14 cellular contexts compared by ENCODE assay signal in the genomic region with DNA sequence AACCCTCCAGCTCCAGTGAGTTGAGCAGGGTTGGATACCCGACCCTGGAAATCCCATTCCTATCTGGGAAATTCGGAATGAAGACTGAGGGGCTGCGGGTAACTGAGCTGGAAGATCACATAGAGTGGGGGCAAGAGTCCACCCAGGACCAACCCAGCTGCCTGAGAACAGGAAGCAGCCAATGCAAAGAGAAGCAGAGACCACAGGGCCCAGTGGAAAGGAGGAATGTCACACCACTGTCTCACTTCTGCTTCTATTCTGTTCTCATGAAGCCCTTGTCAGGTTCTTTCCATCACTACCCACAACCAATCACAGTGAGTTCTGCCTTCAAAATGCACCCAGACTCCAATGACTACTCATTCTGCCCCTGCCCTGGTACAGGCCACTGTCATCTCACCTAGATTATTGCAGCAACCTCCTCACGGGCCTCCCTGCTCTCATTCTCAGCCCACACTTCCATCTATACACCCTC. TPM values are rescaled to one million over a fixed set of nuclear protein-coding genes. Genes with fewer than 3 reads are reported as not detected.
A peak's percentile ranks its signal among the peaks of the same experiment; 100 is the strongest.
DNase-seq lines count a peak whose midpoint lies in the region; ATAC-seq and TF ChIP-seq lines count a peak whose summit lies in the region.
"Had no signal": no experiment of that assay in that cellular context is flagged by ENCODE, and none has a peak within 500 bp of the region (broad histone marks: within the 10 kb centered on the region; RNA-seq: fewer than 3 reads in every experiment).

No MANE protein-coding gene starts in this region.

- H3K9me3 Mint-ChIP-seq in neural crest cell, result no peaks in the 10 kb centered on the region
- H3K9me3 Mint-ChIP-seq in CD8-positive, alpha-beta T cell, result no peaks in the 10 kb centered on the region
- H3K9me3 Mint-ChIP-seq: activated naive CD4-positive, alpha-beta T cell treated with anti-CD3 and anti-CD28 coated beads, Interleukin-2, amount 10 ng/mL, durations not matched to agents 7 days and 5 days had no signal

- no peak overlapping the region for H3K27ac Mint-ChIP-seq in neural crest cell (ENCODE audit: unreplicated experiment)
- H3K27ac Mint-ChIP-seq in CD8-positive, alpha-beta T cell, result no peak overlapping the region
- H3K27ac Mint-ChIP-seq: activated naive CD4-positive, alpha-beta T cell treated with anti-CD3 and anti-CD28 coated beads, Interleukin-2, amount 10 ng/mL, durations not matched to agents 7 days and 5 days had no signal

- no peak overlapping the region for H3K27ac ChIP-seq in CD8-positive, alpha-beta T cell (ENCODE audit: low read depth, low read length)
- H3K27ac ChIP-seq: esophagus squamous epithelium had no signal

- H3K27me3 ChIP-seq in CD8-positive, alpha-beta T cell (ENCODE audit: insufficient read depth, low read length), result no peaks in the 10 kb centered on the region
- H3K27me3 ChIP-seq: esophagus squamous epithelium had no signal

- no peaks in the 10 kb centered on the region for H3K4me1 Mint-ChIP-seq in neural crest cell
- H3K4me1 Mint-ChIP-seq in CD8-positive, alpha-beta T cell (ENCODE audit: low read depth), result peaks cover 10% of the 10 kb centered on the region
- H3K4me1 Mint-ChIP-seq: activated naive CD4-positive, alpha-beta T cell treated with anti-CD3 and anti-CD28 coated beads, Interleukin-2, amount 10 ng/mL, durations not matched to agents 7 days and 5 days had no signal

- POLR2A ChIA-PET in CD8-positive, alpha-beta T cell (lab: Charles Lee), result no interaction called here

- DNase-seq in neural crest cell (ENCODE audit: low read depth, low spot score) (no peak), NCI-H128 (lab: John Stamatoyannopoulos, UW; ENCODE audit: unreplicated experiment) (no peak), NCI-H1930 (lab: John Stamatoyannopoulos, UW) (no peak)
- no peak for DNase-seq in CD8-positive, alpha-beta T cell
- DNase-seq: activated naive CD4-positive, alpha-beta T cell treated with anti-CD3 and anti-CD28 coated beads, Interleukin-2, amount 10 ng/mL, durations not matched to agents 7 days and 5 days; esophagus squamous epithelium; HCEC 1CT; NCI-H146; NK-92 treated with Interleukin-12 subunit alpha and Interleukin-12 subunit beta, amount 100 ng/mL, for 24 hours; stimulated activated CD4-positive, alpha-beta T cell treated with anti-CD3 and anti-CD28 coated beads, Interleukin-4, amount 100 ng/mL, for 1 hour had no signal

- intact Hi-C loops in CD8-positive, alpha-beta T cell (cut with DNase I, micrococcal nuclease), result no loop called here

- no peaks in the 10 kb centered on the region for H3K9me3 ChIP-seq in CD8-positive, alpha-beta T cell (ENCODE audit: low read length)
- H3K9me3 ChIP-seq: esophagus squamous epithelium had no signal

- ATAC-seq in GM18858 (IDR thresholded peaks at IDR 0.05; ENCODE audit: unreplicated experiment) (peak; percentile 74), GM21381 (IDR thresholded peaks at IDR 0.05; ENCODE audit: unreplicated experiment) (peak; percentile 66), HG03280 (IDR thresholded peaks at IDR 0.05; ENCODE audit: unreplicated experiment) (peak; percentile 63)
- ATAC-seq in CD8-positive, alpha-beta T cell, result no peak

- H3K4me1 ChIP-seq in CD8-positive, alpha-beta T cell (ENCODE audit: insufficient read depth, low read length), result peaks cover 8% of the 10 kb centered on the region

- H3K36me3 ChIP-seq in CD8-positive, alpha-beta T cell (ENCODE audit: insufficient read depth, low read length), result no peaks in the 10 kb centered on the region

- peak overlapping the region; percentile 24 for H3K4me3 Mint-ChIP-seq in neural crest cell
- no peak overlapping the region for H3K4me3 Mint-ChIP-seq in CD8-positive, alpha-beta T cell
- H3K4me3 Mint-ChIP-seq: activated naive CD4-positive, alpha-beta T cell treated with anti-CD3 and anti-CD28 coated beads, Interleukin-2, amount 10 ng/mL, durations not matched to agents 7 days and 5 days had no signal

- H3K4me3 ChIP-seq in CD8-positive, alpha-beta T cell (ENCODE audit: low read depth, low read length), result no peak overlapping the region
- H3K4me3 ChIP-seq: esophagus squamous epithelium had no signal

- no peak for TF ChIP-seq CTCF in neural crest cell (conservative IDR thresholded peaks at IDR 0.05)
- no peak for TF ChIP-seq CTCF in CD8-positive, alpha-beta T cell (IDR thresholded peaks at IDR 0.05)

- H3K27me3 Mint-ChIP-seq in neural crest cell (ENCODE audit: low read depth), result no peaks in the 10 kb centered on the region
- H3K27me3 Mint-ChIP-seq in CD8-positive, alpha-beta T cell (ENCODE audit: low read depth), result no peaks in the 10 kb centered on the region
- H3K27me3 Mint-ChIP-seq: activated naive CD4-positive, alpha-beta T cell treated with anti-CD3 and anti-CD28 coated beads, Interleukin-2, amount 10 ng/mL, durations not matched to agents 7 days and 5 days had no signal

- CTCF ChIA-PET in CD8-positive, alpha-beta T cell (lab: Charles Lee), result interaction anchor here (1.1 to 2.2 kb wide), 3 partner anchors 13 to 26 kb away, joined by 4 to 7 read pairs (median 5); no protein-coding TSS in a partner anchor

- no peaks in the 10 kb centered on the region for H3K36me3 Mint-ChIP-seq in neural crest cell (ENCODE audit: low read depth)
- H3K36me3 Mint-ChIP-seq in CD8-positive, alpha-beta T cell, result peaks cover 29% of the 10 kb centered on the region

RNA-seq across cellular contexts. Expression of a gene that starts 15.3 kb away (rescaled TPM):
- total RNA-seq in neural crest cell, result 40.5 and 44.9 TPM in 2 replicates
- 10 to 100 TPM; 19.0 to 22.6 TPM for total RNA-seq in CD8-positive, alpha-beta T cell

RNA-seq across cellular contexts. Expression of a gene that starts 27.5 kb away (rescaled TPM):
- total RNA-seq in neural crest cell, result 473 and 489 TPM in 2 replicates
- total RNA-seq in CD8-positive, alpha-beta T cell, result 100 to 1,000 TPM; 351 to 365 TPM

RNA-seq across cellular contexts. Expression of a gene that starts 40.0 kb away (rescaled TPM):
- not detected in 2 replicates for total RNA-seq in neural crest cell
- total RNA-seq in CD8-positive, alpha-beta T cell, result not detected
- total RNA-seq: esophagus squamous epithelium, posterior vena cava had no signal
